ENCODE assay signal across 1 cellular context in the genomic region with DNA sequence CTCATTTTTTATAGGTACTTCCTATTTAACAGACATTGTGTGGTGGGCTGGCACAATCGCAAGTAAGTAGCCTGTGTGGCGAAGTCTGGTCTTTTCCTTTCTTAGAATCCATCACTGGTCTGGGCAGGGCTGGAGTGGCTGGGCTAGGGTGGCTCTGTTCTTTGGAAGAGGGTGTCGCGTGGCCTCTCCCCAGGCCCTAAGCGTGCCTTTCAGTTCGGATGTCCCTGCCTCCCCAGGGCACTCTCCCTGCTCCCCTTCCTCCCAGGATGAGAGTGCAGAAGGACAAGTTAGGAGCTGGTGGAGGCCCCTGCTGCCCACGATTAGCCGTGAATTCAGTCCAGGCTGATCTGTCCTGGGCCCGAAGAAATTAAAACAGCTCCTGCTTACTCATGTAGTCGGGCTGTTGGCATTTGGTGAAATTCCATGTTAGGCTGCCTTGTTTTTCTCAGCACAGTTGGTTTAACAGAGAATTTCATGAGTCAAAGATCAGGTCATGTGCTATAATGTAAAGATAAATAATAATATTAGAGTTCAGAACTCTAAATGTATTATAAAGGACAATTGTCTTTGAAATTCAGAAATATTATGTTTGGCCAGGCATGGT.
TF ChIP-seq lines count a peak whose summit lies in the region.

No MANE protein-coding gene starts in this region.

TF ChIP-seq in H1, 55 proteins besides CTCF, POLR2A, EP300 and RAD21:
- TF ChIP-seq TAF1 (IDR thresholded peaks at IDR 0.05; ENCODE audit: low read depth, low read length) (no peak), SIX5 (IDR thresholded peaks at IDR 0.05; ENCODE audit: low read depth, low read length) (no peak), SP2 (IDR thresholded peaks at IDR 0.05; ENCODE audit: low read length) (no peak), CHD2 (IDR thresholded peaks at IDR 0.05; ENCODE audit: low read length) (no peak), YY1 (IDR thresholded peaks at IDR 0.05; ENCODE audit: low read depth, low read length) (no peak), NANOG (IDR thresholded peaks at IDR 0.05; ENCODE audit: insufficient read depth, low read depth, low read length, poor library complexity, severe bottlenecking) (no peak), PHF8 (conservative IDR thresholded peaks at IDR 0.05; ENCODE audit: low read depth, low read length) (no peak), EZH2 (IDR thresholded peaks at IDR 0.05; ENCODE audit: low read depth, low read length, severe bottlenecking) (no peak), ZNF274 (IDR thresholded peaks at IDR 0.05; ENCODE audit: borderline replicate concordance, extremely low read depth, low read length) (no peak), CHD1 (IDR thresholded peaks at IDR 0.05; ENCODE audit: low read depth, low read length) (no peak), JUND (IDR thresholded peaks at IDR 0.05; ENCODE audit: low read length) (no peak), BRCA1 (IDR thresholded peaks at IDR 0.05; ENCODE audit: low read depth, low read length) (no peak), MAFK (IDR thresholded peaks at IDR 0.05; ENCODE audit: low read depth, low read length) (no peak), JUN (IDR thresholded peaks at IDR 0.05; ENCODE audit: low read depth, low read length) (no peak), ASH2L (IDR thresholded peaks at IDR 0.05; ENCODE audit: low read length) (no peak), SUZ12 (IDR thresholded peaks at IDR 0.05; ENCODE audit: low read length) (no peak)
- TF ChIP-seq, protein P1, sequence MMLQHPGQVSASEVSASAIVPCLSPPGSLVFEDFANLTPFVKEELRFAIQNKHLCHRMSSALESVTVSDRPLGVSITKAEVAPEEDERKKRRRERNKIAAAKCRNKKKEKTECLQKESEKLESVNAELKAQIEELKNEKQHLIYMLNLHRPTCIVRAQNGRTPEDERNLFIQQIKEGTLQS (IDR thresholded peaks at IDR 0.05; ENCODE audit: insufficient read depth, low read depth, low read length) = no peak
- TF ChIP-seq, protein P2, sequence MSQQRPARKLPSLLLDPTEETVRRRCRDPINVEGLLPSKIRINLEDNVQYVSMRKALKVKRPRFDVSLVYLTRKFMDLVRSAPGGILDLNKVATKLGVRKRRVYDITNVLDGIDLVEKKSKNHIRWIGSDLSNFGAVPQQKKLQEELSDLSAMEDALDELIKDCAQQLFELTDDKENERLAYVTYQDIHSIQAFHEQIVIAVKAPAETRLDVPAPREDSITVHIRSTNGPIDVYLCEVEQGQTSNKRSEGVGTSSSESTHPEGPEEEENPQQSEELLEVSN (IDR thresholded peaks at IDR 0.05) = no peak
